9 cellular contexts compared by ENCODE assay signal in the genomic region with DNA sequence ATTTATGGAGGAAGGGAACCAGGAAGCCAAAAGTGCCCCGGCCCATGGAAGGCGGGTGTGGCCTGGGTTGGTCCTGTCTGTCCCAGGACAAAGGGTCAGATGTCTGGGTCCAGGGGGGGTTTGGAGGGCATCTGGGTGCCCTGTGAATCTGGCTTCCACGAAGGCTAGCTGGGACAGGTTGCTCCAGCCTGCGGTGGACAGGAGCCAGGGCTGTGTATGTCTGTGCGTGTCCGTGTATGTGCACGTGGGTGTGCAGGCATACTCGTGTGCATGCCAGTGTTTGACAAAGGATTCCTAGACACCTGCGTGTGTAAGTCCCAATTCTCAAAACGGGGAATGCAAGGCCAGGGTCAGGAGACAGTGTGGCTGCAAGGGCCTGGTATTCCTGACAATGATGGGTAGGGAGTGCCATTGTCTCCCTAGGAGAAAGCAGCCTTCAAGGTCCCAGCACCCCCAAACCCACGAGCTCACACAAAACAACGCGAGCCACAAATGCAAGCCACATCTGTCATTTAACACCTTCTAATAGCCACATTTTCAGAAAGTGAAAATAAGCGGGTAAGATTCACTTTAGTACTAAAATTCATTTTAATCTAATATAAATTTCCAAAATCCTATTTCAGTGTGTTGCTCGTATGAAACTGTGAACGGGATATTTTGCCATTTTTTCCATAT.
DNase-seq lines count a peak whose midpoint lies in the region; ATAC-seq and TF ChIP-seq lines count a peak whose summit lies in the region.
"Had no signal": no experiment of that assay in that cellular context is flagged by ENCODE, and none has a peak within 500 bp of the region (broad histone marks: within the 10 kb centered on the region; RNA-seq: fewer than 3 reads in every experiment).

No MANE protein-coding gene starts in this region.

- peak overlapping the region; percentile 92 for H3K9ac ChIP-seq in mammary epithelial cell (ENCODE audit: insufficient read depth, low read length)

- H3K27me3 ChIP-seq in mammary epithelial cell (ENCODE audit: insufficient read depth, low read length), result no peaks in the 10 kb centered on the region

- peak overlapping the region; percentile 59 to 78 (median 72) for H3K4me3 ChIP-seq in mammary epithelial cell (replicated peaks in 1 of 3; ENCODE audit: insufficient read depth in 1 of 3, low read depth in 2 of 3, low read length in 3 of 3)

- H3K9me3 ChIP-seq in mammary epithelial cell (replicated peaks; ENCODE audit: insufficient read depth, low read length), result no peaks in the 10 kb centered on the region

- CTCF ChIA-PET in mammary epithelial cell (lab: Charles Lee; ENCODE audit: low non-redundant PET), result interaction anchor here (0.8 kb wide), 1 partner anchor 265 kb away, joined by 8 read pairs; no protein-coding TSS in a partner anchor

- no TSS peak for BruUV-seq in mammary epithelial cell (replicated peaks; lab: Mats Ljungman, UMichigan)

- WGBS in mammary epithelial cell (ENCODE audit: low coverage, missing lambda C conversion rate), result 1% methylated on average over 14 of the region's 16 CpGs

- in situ Hi-C loops in mammary epithelial cell (cut with MboI; ENCODE audit: low sequenced_read_pairs in 2 of 2), result loop anchor here in 1 of 2 donors (5.0 kb wide), 1 partner anchor 52 kb away; no protein-coding TSS in a partner anchor

- H3K27ac ChIP-seq in mammary epithelial cell (ENCODE audit: insufficient read depth, low read depth, low read length), result peak overlapping the region; percentile 87

- dilution Hi-C loops in mammary epithelial cell (cut with HindIII; ENCODE audit: low sequenced_read_pairs), result no loop called here

- H3K79me2 ChIP-seq in mammary epithelial cell (ENCODE audit: insufficient read depth, low read length), result peaks cover 72% of the 10 kb centered on the region

- peak overlapping the region; percentile 97 for H3K4me2 ChIP-seq in mammary epithelial cell (ENCODE audit: insufficient read depth, low read depth, low read length)

- H3K4me1 ChIP-seq in mammary epithelial cell (ENCODE audit: insufficient read depth, low read length), result peaks cover 77% of the 10 kb centered on the region

- H4K20me1 ChIP-seq in mammary epithelial cell (ENCODE audit: insufficient read depth, low read length), result no peaks in the 10 kb centered on the region

- ATAC-seq in Right ventricle myocardium inferior (peak; percentile 6), HG03025 (IDR thresholded peaks at IDR 0.05; ENCODE audit: low FRiP score, unreplicated experiment) (no peak), GM18870 (IDR thresholded peaks at IDR 0.05; ENCODE audit: unreplicated experiment) (no peak)

- H2AFZ ChIP-seq in mammary epithelial cell (ENCODE audit: low read depth, low read length), result no peak overlapping the region

- intact Hi-C loops in Right ventricle myocardium inferior (cut with DNase I), result no loop called here
- intact Hi-C loops in cardiac septum (cut with DNase I), result loop anchor here (2.0 kb wide), 1 partner anchor 15 kb away; no protein-coding TSS in a partner anchor
- intact Hi-C loops in mammary epithelial cell (cut with micrococcal nuclease), result no loop called here

- no peak for TF ChIP-seq CTCF in mammary epithelial cell (conservative IDR thresholded peaks at IDR 0.05 in 1 of 2, IDR thresholded peaks at IDR 0.05 in 1 of 2; ENCODE audit: extremely low read depth in 1 of 2, insufficient read depth in 1 of 2, low read depth in 1 of 2, low read length in 2 of 2)

- H3K36me3 ChIP-seq in mammary epithelial cell (ENCODE audit: insufficient read depth, low read length), result no peaks in the 10 kb centered on the region

- no peak for DNase-seq in Right ventricle myocardium inferior (ENCODE audit: missing footprints)
- no peak for DNase-seq in cardiac septum (ENCODE audit: low spot score)
- peak; percentile 57 for DNase-seq in mammary epithelial cell
- DNase-seq in mesenteric fat pad (ENCODE audit: low spot score), result peak; percentile 89
- DNase-seq in NCI-H1092 treated with DMSO at 0.1 percent for 48 hours (lab: John Stamatoyannopoulos, UW), result no peak
- no peak for DNase-seq in NCI-H345 (lab: John Stamatoyannopoulos, UW)
- DNase-seq: GDM1 had no signal

Comparison
In these comparisons a context has a peak if more than half of its experiments do, and no peak if none do; other contexts are left out.
1. DNase-seq: peak in mammary epithelial cell (single experiment) and mesenteric fat pad (single experiment); none in Right ventricle myocardium inferior (single experiment), cardiac septum (single experiment), NCI-H1092 treated with DMSO at 0.1 percent for 48 hours (single experiment) and NCI-H345 (single experiment).